ENCODE assay signal across 21 cellular contexts in the genomic region with DNA sequence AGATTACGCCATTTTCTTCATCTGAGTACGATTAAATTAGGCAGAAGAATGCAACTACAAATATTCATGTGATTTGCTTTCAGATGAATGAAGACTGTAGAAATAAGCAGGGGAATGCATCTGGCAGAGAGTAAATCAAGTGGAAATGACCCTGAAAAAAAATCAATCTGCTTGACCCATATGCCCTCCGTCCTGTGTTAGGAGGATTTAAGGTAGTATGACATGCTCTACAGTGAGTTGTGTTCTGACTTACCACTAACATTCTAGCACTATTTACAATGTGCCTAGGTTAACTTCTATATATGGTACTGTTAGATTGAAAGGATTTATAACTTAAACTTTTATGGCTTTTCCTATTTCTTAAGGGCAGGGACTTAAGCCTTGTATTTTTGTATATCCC. TPM values are rescaled to one million over a fixed set of nuclear protein-coding genes. Genes with fewer than 3 reads are reported as not detected.
A peak's percentile ranks its signal among the peaks of the same experiment; 100 is the strongest.
DNase-seq lines count a peak whose midpoint lies in the region; FAIRE-seq and TF ChIP-seq lines count a peak whose summit lies in the region.
"Had no signal": no experiment of that assay in that cellular context is flagged by ENCODE, and none has a peak within 500 bp of the region (broad histone marks: within the 10 kb centered on the region; RNA-seq: fewer than 3 reads in every experiment).

No MANE protein-coding gene starts in this region.

- intact Hi-C loops in A673 (cut with micrococcal nuclease; ENCODE audit: unreplicated experiment), result no loop called here

- H3K27me3 ChIP-seq in A673 (replicated peaks; ENCODE audit: insufficient read depth, low read depth, low read length, poor library complexity), result no peaks in the 10 kb centered on the region
- H3K27me3 ChIP-seq: BE2C; BLaER1 treated with 17β-estradiol and CSF1 and Interleukin-3, amounts not matched to agents 10 nM and 100 nM had no signal

- TF ChIP-seq CTCF in A673 (conservative IDR thresholded peaks at IDR 0.05; ENCODE audit: low read depth, low read length), result no peak

- POLR2A ChIA-PET in A673 (lab: Charles Lee; ENCODE audit: low non-redundant PET), result no interaction called here

- DNase-seq in A673 (ENCODE audit: low spot score), result no peak
- peak; percentile 31 for DNase-seq in retina
- DNase-seq in DMS79 (lab: John Stamatoyannopoulos, UW), result no peak
- DNase-seq in NCI-H2081 treated with DMSO at 0.1 percent for 48 hours (lab: John Stamatoyannopoulos, UW), result no peak
- DNase-seq in activated CD4-positive, alpha-beta T cell treated with anti-CD3 and anti-CD28 coated beads, Interleukin-2, amount 50 U/mL, for 48 hours, result no peak
- DNase-seq: ACHN; AML-193; BE2C; CD4-positive, alpha-beta T cell; CD8-positive, alpha-beta memory T cell; DMS 273 treated with DMSO at 0.1 percent for 48 hours; DMS79 treated with DMSO at 0.1 percent for 48 hours; GF-D8; H7; HCEC 1CT had no signal

- peaks cover 79% of the 10 kb centered on the region for H3K36me3 ChIP-seq in A673 (ENCODE audit: insufficient read depth, low read length, poor library complexity, severe bottlenecking)

- H3K9me3 ChIP-seq in A673 (ENCODE audit: low read depth, low read length, poor library complexity, severe bottlenecking), result no peaks in the 10 kb centered on the region
- H3K9me3 ChIP-seq: BE2C; BLaER1 treated with 17β-estradiol and CSF1 and Interleukin-3, amounts not matched to agents 10 nM and 100 nM had no signal

- BruUV-seq in A673 (replicated peaks; lab: Mats Ljungman, UMichigan), result no TSS peak

- CTCF ChIA-PET in A673 (lab: Charles Lee), result no interaction called here

- FAIRE-seq in islet of Langerhans (lab: Jason Lieb, UNC), result peak; percentile 84
- FAIRE-seq: D721Med, GM12891, GM18507, H1 had no signal

- no peak overlapping the region for H3K4me3 ChIP-seq in A673 (ENCODE audit: low read depth, low read length, poor library complexity, severe bottlenecking)
- H3K4me3 ChIP-seq: BLaER1 treated with 17β-estradiol and CSF1 and Interleukin-3, amounts not matched to agents 10 nM and 100 nM had no signal

- peaks cover 6% of the 10 kb centered on the region for H3K4me1 ChIP-seq in A673 (ENCODE audit: insufficient read depth, low read length, poor library complexity, severe bottlenecking)
- H3K4me1 ChIP-seq: BE2C had no signal

- H3K27ac ChIP-seq in A673 (ENCODE audit: low read depth, low read length, poor library complexity, severe bottlenecking), result peak overlapping the region; percentile 24
- H3K27ac ChIP-seq: BLaER1 treated with 17β-estradiol and CSF1 and Interleukin-3, amounts not matched to agents 10 nM and 100 nM had no signal

RNA-seq across cellular contexts. Expression of a gene that starts 14.6 kb away (rescaled TPM):
- total RNA-seq in A673 (2021), result 58.1 and 59.3 TPM in 2 replicates

RNA-seq across cellular contexts. Expression of a gene that starts 17.2 kb away (rescaled TPM):
- 209 and 230 TPM in 2 replicates for total RNA-seq in A673 (2021)
